In the genomic region with DNA sequence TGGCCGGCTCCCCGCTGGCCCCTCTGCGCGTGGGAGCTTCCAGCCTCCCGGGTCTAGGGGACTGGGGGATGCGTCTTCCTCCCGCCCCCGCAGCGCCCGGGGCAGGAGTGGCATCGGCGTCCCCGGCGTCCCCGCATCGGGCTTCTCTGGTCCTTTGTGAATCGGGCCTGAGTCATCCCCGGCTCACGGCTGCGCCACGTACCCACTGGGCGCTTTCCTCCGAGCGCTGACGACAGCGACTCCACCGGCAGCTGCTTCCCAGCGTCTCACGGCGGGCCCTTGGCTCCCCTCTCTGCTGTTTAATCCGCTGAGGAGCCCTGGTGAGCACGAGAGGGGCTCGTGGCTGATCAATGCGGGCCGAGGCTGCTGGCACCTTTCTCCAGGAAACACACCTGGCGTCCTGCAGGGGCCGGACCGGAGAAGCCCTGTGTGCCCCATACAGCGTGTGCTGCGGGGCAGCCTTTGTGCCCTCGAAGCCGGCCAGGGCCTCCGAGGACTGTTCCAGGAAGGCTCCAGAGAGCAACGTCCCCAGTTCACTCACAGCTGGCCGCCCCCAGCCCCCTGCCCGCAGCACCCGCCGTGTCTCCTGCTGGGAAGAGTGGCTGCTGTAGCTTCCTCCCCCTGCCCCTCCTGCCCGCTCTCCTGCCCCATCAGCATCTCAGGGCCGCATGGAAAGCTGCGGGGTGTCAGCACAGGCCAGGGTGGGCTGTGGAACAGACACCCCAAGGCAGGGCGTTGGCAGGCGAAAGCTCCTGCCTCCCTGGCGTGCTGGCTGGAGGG, we compare ENCODE assay signal across 1 cellular context.
TF ChIP-seq lines count a peak whose summit lies in the region.

No MANE protein-coding gene starts in this region.

TF ChIP-seq in HEK293, 187 proteins besides CTCF, POLR2A, EP300 and RAD21 (continued from another document):
- TF ChIP-seq, protein P1, sequence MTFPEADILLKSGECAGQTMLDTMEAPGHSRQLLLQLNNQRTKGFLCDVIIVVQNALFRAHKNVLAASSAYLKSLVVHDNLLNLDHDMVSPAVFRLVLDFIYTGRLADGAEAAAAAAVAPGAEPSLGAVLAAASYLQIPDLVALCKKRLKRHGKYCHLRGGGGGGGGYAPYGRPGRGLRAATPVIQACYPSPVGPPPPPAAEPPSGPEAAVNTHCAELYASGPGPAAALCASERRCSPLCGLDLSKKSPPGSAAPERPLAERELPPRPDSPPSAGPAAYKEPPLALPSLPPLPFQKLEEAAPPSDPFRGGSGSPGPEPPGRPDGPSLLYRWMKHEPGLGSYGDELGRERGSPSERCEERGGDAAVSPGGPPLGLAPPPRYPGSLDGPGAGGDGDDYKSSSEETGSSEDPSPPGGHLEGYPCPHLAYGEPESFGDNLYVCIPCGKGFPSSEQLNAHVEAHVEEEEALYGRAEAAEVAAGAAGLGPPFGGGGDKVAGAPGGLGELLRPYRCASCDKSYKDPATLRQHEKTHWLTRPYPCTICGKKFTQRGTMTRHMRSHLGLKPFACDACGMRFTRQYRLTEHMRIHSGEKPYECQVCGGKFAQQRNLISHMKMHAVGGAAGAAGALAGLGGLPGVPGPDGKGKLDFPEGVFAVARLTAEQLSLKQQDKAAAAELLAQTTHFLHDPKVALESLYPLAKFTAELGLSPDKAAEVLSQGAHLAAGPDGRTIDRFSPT (tag by site-specific recombination; IDR thresholded peaks at IDR 0.05), result peak; percentile 77; the same call in 1 of the 2 replicates
- TF ChIP-seq HOXD13 (CRISPR knock-in tag; IDR thresholded peaks at IDR 0.05; ENCODE audit: borderline replicate concordance), result no peak
- TF ChIP-seq, protein P2, sequence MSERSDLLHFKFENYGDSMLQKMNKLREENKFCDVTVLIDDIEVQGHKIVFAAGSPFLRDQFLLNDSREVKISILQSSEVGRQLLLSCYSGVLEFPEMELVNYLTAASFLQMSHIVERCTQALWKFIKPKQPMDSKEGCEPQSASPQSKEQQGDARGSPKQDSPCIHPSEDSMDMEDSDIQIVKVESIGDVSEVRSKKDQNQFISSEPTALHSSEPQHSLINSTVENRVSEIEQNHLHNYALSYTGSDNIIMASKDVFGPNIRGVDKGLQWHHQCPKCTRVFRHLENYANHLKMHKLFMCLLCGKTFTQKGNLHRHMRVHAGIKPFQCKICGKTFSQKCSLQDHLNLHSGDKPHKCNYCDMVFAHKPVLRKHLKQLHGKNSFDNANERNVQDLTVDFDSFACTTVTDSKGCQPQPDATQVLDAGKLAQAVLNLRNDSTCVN (tag by site-specific recombination; optimal IDR thresholded peaks at IDR 0.05), result peak; percentile 60
- TF ChIP-seq ZNF416 (tag by site-specific recombination; IDR thresholded peaks at IDR 0.05), result no peak
- TF ChIP-seq ZBTB17 (tag by site-specific recombination; IDR thresholded peaks at IDR 0.05), result peak; percentile 72
- TF ChIP-seq ZNF174 (tag by site-specific recombination; IDR thresholded peaks at IDR 0.05), result no peak
- TF ChIP-seq ZNF610 (tag by site-specific recombination; IDR thresholded peaks at IDR 0.05; ENCODE audit: borderline replicate concordance), result no peak
- TF ChIP-seq, protein P3, sequence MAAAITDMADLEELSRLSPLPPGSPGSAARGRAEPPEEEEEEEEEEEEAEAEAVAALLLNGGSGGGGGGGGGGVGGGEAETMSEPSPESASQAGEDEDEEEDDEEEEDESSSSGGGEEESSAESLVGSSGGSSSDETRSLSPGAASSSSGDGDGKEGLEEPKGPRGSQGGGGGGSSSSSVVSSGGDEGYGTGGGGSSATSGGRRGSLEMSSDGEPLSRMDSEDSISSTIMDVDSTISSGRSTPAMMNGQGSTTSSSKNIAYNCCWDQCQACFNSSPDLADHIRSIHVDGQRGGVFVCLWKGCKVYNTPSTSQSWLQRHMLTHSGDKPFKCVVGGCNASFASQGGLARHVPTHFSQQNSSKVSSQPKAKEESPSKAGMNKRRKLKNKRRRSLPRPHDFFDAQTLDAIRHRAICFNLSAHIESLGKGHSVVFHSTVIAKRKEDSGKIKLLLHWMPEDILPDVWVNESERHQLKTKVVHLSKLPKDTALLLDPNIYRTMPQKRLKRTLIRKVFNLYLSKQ (tag by site-specific recombination; IDR thresholded peaks at IDR 0.05; ENCODE audit: borderline replicate concordance), result no peak
- TF ChIP-seq ZNF335 (tag by site-specific recombination; conservative IDR thresholded peaks at IDR 0.05), result peak; percentile 90
- peak; percentile 88 for TF ChIP-seq GLIS2 (tag by site-specific recombination; IDR thresholded peaks at IDR 0.05)
- TF ChIP-seq, protein P4, sequence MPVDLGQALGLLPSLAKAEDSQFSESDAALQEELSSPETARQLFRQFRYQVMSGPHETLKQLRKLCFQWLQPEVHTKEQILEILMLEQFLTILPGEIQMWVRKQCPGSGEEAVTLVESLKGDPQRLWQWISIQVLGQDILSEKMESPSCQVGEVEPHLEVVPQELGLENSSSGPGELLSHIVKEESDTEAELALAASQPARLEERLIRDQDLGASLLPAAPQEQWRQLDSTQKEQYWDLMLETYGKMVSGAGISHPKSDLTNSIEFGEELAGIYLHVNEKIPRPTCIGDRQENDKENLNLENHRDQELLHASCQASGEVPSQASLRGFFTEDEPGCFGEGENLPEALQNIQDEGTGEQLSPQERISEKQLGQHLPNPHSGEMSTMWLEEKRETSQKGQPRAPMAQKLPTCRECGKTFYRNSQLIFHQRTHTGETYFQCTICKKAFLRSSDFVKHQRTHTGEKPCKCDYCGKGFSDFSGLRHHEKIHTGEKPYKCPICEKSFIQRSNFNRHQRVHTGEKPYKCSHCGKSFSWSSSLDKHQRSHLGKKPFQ (tag by site-specific recombination; IDR thresholded peaks at IDR 0.05), result no peak
- TF ChIP-seq, protein P5, sequence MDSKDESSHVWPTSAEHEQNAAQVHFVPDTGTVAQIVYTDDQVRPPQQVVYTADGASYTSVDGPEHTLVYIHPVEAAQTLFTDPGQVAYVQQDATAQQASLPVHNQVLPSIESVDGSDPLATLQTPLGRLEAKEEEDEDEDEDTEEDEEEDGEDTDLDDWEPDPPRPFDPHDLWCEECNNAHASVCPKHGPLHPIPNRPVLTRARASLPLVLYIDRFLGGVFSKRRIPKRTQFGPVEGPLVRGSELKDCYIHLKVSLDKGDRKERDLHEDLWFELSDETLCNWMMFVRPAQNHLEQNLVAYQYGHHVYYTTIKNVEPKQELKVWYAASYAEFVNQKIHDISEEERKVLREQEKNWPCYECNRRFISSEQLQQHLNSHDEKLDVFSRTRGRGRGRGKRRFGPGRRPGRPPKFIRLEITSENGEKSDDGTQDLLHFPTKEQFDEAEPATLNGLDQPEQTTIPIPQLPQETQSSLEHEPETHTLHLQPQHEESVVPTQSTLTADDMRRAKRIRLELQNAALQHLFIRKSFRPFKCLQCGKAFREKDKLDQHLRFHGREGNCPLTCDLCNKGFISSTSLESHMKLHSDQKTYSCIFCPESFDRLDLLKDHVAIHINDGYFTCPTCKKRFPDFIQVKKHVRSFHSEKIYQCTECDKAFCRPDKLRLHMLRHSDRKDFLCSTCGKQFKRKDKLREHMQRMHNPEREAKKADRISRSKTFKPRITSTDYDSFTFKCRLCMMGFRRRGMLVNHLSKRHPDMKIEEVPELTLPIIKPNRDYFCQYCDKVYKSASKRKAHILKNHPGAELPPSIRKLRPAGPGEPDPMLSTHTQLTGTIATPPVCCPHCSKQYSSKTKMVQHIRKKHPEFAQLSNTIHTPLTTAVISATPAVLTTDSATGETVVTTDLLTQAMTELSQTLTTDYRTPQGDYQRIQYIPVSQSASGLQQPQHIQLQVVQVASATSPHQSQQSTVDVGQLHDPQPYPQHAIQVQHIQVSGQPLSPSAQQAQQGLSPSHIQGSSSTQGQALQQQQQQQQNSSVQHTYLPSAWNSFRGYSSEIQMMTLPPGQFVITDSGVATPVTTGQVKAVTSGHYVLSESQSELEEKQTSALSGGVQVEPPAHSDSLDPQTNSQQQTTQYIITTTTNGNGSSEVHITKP (tag by site-specific recombination; IDR thresholded peaks at IDR 0.05), result 0 out of 2 replicates have a peak, but pooled peaks have one; percentile 29
- TF ChIP-seq ZFP3 (tag by site-specific recombination; IDR thresholded peaks at IDR 0.05; ENCODE audit: low read depth), result no peak
- TF ChIP-seq, protein P6, sequence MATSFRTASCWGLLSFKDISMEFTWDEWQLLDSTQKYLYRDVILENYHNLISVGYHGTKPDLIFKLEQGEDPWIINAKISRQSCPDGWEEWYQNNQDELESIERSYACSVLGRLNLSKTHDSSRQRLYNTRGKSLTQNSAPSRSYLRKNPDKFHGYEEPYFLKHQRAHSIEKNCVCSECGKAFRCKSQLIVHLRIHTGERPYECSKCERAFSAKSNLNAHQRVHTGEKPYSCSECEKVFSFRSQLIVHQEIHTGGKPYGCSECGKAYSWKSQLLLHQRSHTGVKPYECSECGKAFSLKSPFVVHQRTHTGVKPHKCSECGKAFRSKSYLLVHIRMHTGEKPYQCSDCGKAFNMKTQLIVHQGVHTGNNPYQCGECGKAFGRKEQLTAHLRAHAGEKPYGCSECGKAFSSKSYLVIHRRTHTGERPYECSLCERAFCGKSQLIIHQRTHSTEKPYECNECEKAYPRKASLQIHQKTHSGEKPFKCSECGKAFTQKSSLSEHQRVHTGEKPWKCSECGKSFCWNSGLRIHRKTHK (tag by site-specific recombination; IDR thresholded peaks at IDR 0.05), result no peak
- no peak for TF ChIP-seq GLI4 (tag by site-specific recombination; IDR thresholded peaks at IDR 0.05)
- TF ChIP-seq WT1 (tag by site-specific recombination; IDR thresholded peaks at IDR 0.05), result 0 out of 2 replicates have a peak, but pooled peaks have one; percentile 35
- no peak for TF ChIP-seq ZNF624 (tag by site-specific recombination; IDR thresholded peaks at IDR 0.05)
- peak; percentile 43 for TF ChIP-seq ZBTB8A (tag by site-specific recombination; IDR thresholded peaks at IDR 0.05)
- peak; percentile 67; the same call in 1 of the 2 replicates for TF ChIP-seq ZNF394 (tag by site-specific recombination; IDR thresholded peaks at IDR 0.05; ENCODE audit: borderline replicate concordance)
- no peak for TF ChIP-seq ZNF223 (tag by site-specific recombination; IDR thresholded peaks at IDR 0.05)
- TF ChIP-seq ZIC2 (tag by site-specific recombination; IDR thresholded peaks at IDR 0.05), result peak; percentile 96
- no peak for TF ChIP-seq SETDB1 (IDR thresholded peaks at IDR 0.05; ENCODE audit: insufficient read length, low read length)
- TF ChIP-seq, protein P7, sequence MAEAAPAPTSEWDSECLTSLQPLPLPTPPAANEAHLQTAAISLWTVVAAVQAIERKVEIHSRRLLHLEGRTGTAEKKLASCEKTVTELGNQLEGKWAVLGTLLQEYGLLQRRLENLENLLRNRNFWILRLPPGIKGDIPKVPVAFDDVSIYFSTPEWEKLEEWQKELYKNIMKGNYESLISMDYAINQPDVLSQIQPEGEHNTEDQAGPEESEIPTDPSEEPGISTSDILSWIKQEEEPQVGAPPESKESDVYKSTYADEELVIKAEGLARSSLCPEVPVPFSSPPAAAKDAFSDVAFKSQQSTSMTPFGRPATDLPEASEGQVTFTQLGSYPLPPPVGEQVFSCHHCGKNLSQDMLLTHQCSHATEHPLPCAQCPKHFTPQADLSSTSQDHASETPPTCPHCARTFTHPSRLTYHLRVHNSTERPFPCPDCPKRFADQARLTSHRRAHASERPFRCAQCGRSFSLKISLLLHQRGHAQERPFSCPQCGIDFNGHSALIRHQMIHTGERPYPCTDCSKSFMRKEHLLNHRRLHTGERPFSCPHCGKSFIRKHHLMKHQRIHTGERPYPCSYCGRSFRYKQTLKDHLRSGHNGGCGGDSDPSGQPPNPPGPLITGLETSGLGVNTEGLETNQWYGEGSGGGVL (tag by site-specific recombination; IDR thresholded peaks at IDR 0.05), result peak; percentile 67
- TF ChIP-seq ZNF529 (tag by site-specific recombination; IDR thresholded peaks at IDR 0.05; ENCODE audit: insufficient replicate concordance), result no peak
- no peak for TF ChIP-seq ZNF677 (tag by site-specific recombination; IDR thresholded peaks at IDR 0.05)
- TF ChIP-seq ZBTB20 (tag by site-specific recombination; IDR thresholded peaks at IDR 0.05), result peak; percentile 63; the same call in 1 of the 2 replicates
- no peak for TF ChIP-seq SCRT2 (tag by site-specific recombination; IDR thresholded peaks at IDR 0.05)
- peak; percentile 88 for TF ChIP-seq ZNF660 (tag by site-specific recombination; IDR thresholded peaks at IDR 0.05)
- TF ChIP-seq ZNF350 (tag by site-specific recombination; IDR thresholded peaks at IDR 0.05), result no peak
- peak; percentile 36; the same call in 1 of the 2 replicates for TF ChIP-seq KLF1 (tag by site-specific recombination; IDR thresholded peaks at IDR 0.05)
- TF ChIP-seq BCL11B (tag by site-specific recombination; IDR thresholded peaks at IDR 0.05; ENCODE audit: low read depth), result no peak
- TF ChIP-seq ZNF701 (tag by site-specific recombination; IDR thresholded peaks at IDR 0.05), result no peak
- no peak for TF ChIP-seq ZNF138 (tag by site-specific recombination; IDR thresholded peaks at IDR 0.05; ENCODE audit: borderline replicate concordance)
- TF ChIP-seq ZNF501 (tag by site-specific recombination; IDR thresholded peaks at IDR 0.05), result no peak
- TF ChIP-seq, protein P8, sequence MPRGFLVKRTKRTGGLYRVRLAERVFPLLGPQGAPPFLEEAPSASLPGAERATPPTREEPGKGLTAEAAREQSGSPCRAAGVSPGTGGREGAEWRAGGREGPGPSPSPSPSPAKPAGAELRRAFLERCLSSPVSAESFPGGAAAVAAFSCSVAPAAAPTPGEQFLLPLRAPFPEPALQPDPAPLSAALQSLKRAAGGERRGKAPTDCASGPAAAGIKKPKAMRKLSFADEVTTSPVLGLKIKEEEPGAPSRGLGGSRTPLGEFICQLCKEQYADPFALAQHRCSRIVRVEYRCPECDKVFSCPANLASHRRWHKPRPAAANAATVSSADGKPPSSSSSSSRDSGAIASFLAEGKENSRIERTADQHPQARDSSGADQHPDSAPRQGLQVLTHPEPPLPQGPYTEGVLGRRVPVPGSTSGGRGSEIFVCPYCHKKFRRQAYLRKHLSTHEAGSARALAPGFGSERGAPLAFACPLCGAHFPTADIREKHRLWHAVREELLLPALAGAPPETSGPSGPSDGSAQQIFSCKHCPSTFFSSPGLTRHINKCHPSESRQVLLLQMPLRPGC (tag by site-specific recombination; IDR thresholded peaks at IDR 0.05), result no peak
